ENCODE assay signal across 14 cellular contexts in the genomic region with DNA sequence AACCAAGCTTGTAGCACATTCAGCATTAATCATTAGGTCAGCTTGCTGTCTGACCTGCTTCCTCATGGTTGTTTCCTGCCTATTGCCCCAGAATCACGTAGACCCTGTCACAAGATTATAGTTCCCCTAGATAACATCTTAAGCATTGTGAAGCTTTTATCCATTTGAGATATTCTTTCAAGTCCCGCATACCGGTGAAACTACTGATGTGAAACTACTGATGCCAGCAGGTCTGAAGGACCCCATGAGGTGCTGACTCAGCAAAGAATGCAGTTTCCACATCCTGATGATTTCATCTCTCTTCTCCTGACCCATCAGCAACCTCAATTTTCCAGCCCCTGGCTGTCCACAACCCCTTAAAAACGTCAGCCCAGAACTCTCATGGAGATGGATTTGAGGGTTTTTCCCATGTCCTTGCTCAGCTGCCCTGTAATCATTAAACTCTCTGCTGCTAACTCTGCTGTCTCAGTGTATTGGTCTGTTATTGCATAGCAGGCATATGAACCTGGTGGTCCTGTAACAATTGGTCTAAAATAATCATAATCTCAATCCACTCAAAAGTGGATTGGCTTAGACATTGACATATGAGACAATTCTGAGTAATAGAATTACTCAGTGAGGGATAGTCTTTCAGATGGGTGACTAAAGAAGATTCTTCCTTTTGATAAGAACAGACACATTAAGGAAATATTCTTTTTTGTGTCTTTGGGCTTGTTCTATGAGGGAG. TPM values are rescaled to one million over a fixed set of nuclear protein-coding genes. Genes with fewer than 3 reads are reported as not detected.
DNase-seq lines count a peak whose midpoint lies in the region; ATAC-seq and TF ChIP-seq lines count a peak whose summit lies in the region.
"Had no signal": no experiment of that assay in that cellular context is flagged by ENCODE, and none has a peak within 500 bp of the region (broad histone marks: within the 10 kb centered on the region; RNA-seq: fewer than 3 reads in every experiment).

No MANE protein-coding gene starts in this region.

- H3K4me3 Mint-ChIP-seq in HFFc6, result peak overlapping the region; percentile 75
- no peak overlapping the region for H3K4me3 Mint-ChIP-seq in stimulated activated naive B cell treated with anti-CD40 and anti-IgM and Interleukin-4, amounts not matched to agents 10 μg/mL and 1 μg/mL and 100 μg/mL, for 72 hours
- H3K4me3 Mint-ChIP-seq: CD14-positive monocyte; central memory CD8-positive, alpha-beta T cell had no signal

- H3K27ac Mint-ChIP-seq in HFFc6, result peak overlapping the region; percentile 94
- H3K27ac Mint-ChIP-seq in stimulated activated naive B cell treated with anti-CD40 and anti-IgM and Interleukin-4, amounts not matched to agents 10 μg/mL and 1 μg/mL and 100 μg/mL, for 72 hours, result no peak overlapping the region

- no peaks in the 10 kb centered on the region for H3K27me3 ChIP-seq in kidney epithelial cell (ENCODE audit: control insufficient read depth, insufficient read depth, low read length)

- H3K27me3 Mint-ChIP-seq in HFFc6 (ENCODE audit: insufficient read depth), result no peaks in the 10 kb centered on the region
- H3K27me3 Mint-ChIP-seq in stimulated activated naive B cell treated with anti-CD40 and anti-IgM and Interleukin-4, amounts not matched to agents 10 μg/mL and 1 μg/mL and 100 μg/mL, for 72 hours, result no peaks in the 10 kb centered on the region
- H3K27me3 Mint-ChIP-seq: central memory CD8-positive, alpha-beta T cell had no signal

- no peak overlapping the region for H3K4me3 ChIP-seq in AG10803 (ENCODE audit: low read length)
- no peak overlapping the region for H3K4me3 ChIP-seq in kidney epithelial cell (ENCODE audit: low read depth, low read length)

- no peak for ATAC-seq in GM18511 (IDR thresholded peaks at IDR 0.05; ENCODE audit: unreplicated experiment)
- ATAC-seq in stimulated activated naive B cell treated with anti-CD40 and anti-IgM and Interleukin-4, amounts not matched to agents 10 μg/mL and 1 μg/mL and 100 μg/mL, for 72 hours (replicated peaks), result no peak
- no peak for ATAC-seq in GM19324 (IDR thresholded peaks at IDR 0.05; ENCODE audit: low FRiP score, unreplicated experiment)
- ATAC-seq: left colon had no signal

- in situ Hi-C loops in GM13976 (cut with MboI; ENCODE audit: low sequenced_read_pairs, unreplicated experiment), result no loop called here

- H3K36me3 Mint-ChIP-seq in HFFc6 (ENCODE audit: low read depth), result peaks cover 22% of the 10 kb centered on the region
- H3K36me3 Mint-ChIP-seq in stimulated activated naive B cell treated with anti-CD40 and anti-IgM and Interleukin-4, amounts not matched to agents 10 μg/mL and 1 μg/mL and 100 μg/mL, for 72 hours, result peaks cover 35 to 42% of the 10 kb centered on the region in 2 donors

- peak; percentile 58 for DNase-seq in AG10803 (ENCODE audit: low read depth)
- peak; percentile 87 for DNase-seq in HFFc6
- DNase-seq in amniotic epithelial cell (ENCODE audit: low read depth), result peak; percentile 89
- peak; percentile 82 for DNase-seq in kidney epithelial cell (ENCODE audit: low read depth)
- no peak for DNase-seq in GM13976 (ENCODE audit: low spot score)
- DNase-seq in stimulated activated naive B cell treated with anti-CD40 and anti-IgM and Interleukin-4, amounts not matched to agents 10 μg/mL and 1 μg/mL and 100 μg/mL, for 72 hours, result no peak
- DNase-seq: GF-D8; left colon; NCI-H187; stimulated activated CD4-positive, alpha-beta T cell treated with anti-CD3 and anti-CD28 coated beads, Interleukin-12 subunit alpha, Interleukin-12 subunit beta, amount 100 ng/mL, for 4 hours had no signal

- peaks cover 5% of the 10 kb centered on the region for H3K9me3 Mint-ChIP-seq in HFFc6
- H3K9me3 Mint-ChIP-seq in stimulated activated naive B cell treated with anti-CD40 and anti-IgM and Interleukin-4, amounts not matched to agents 10 μg/mL and 1 μg/mL and 100 μg/mL, for 72 hours, result peaks cover 0 to 2% of the 10 kb centered on the region in 2 donors
- H3K9me3 Mint-ChIP-seq: central memory CD8-positive, alpha-beta T cell had no signal

- no peaks in the 10 kb centered on the region for H3K36me3 ChIP-seq in kidney epithelial cell (ENCODE audit: control insufficient read depth, insufficient read depth, low read length)

- peaks cover 56% of the 10 kb centered on the region for H3K4me1 Mint-ChIP-seq in HFFc6 (ENCODE audit: low read depth)
- peaks cover 2 to 9% of the 10 kb centered on the region in 2 donors for H3K4me1 Mint-ChIP-seq in stimulated activated naive B cell treated with anti-CD40 and anti-IgM and Interleukin-4, amounts not matched to agents 10 μg/mL and 1 μg/mL and 100 μg/mL, for 72 hours
- H3K4me1 Mint-ChIP-seq: central memory CD8-positive, alpha-beta T cell had no signal

- no peak for TF ChIP-seq CTCF in AG10803 (conservative IDR thresholded peaks at IDR 0.05; ENCODE audit: low read length)
- TF ChIP-seq CTCF in HFFc6 (IDR thresholded peaks at IDR 0.05), result no peak
- no peak for TF ChIP-seq CTCF in kidney epithelial cell (IDR thresholded peaks at IDR 0.05; ENCODE audit: insufficient read depth, low read length, poor library complexity, severe bottlenecking)
- no peak for TF ChIP-seq CTCF in GM13976 (IDR thresholded peaks at IDR 0.05; ENCODE audit: borderline replicate concordance, control extremely low read depth, extremely low read depth, insufficient read depth, missing control alignments)

RNA-seq across cellular contexts. Expression of gene UBA6, which starts 26.3 kb away (rescaled TPM):
- total RNA-seq in HFFc6 (2021; fragmentation: NEBNext Ultra II Directional; extraction: Animal tissue kit (Norgen Biotek cat#: 25700)), result 100 to 1,000 TPM in 2 of 6 experiments, 10 to 100 TPM in 4; 84.7 to 137 (median 94.7) TPM
- total RNA-seq in kidney epithelial cell, result 80.3 and 146 TPM in 2 replicates

RNA-seq across cellular contexts. Expression of gene GNRHR, which starts 26.9 kb away (rescaled TPM):
- not detected for total RNA-seq in HFFc6 (2021; fragmentation: NEBNext Ultra II Directional; extraction: Animal tissue kit (Norgen Biotek cat#: 25700))
- not detected in 2 replicates for total RNA-seq in kidney epithelial cell
- total RNA-seq: left colon had no signal

Comparison
In these comparisons a context has a peak if more than half of its experiments do, and no peak if none do; other contexts are left out.
1. DNase-seq: peak in AG10803 (single experiment), HFFc6 (single experiment), amniotic epithelial cell (single experiment) and kidney epithelial cell (single experiment); none in GM13976 (single experiment) and stimulated activated naive B cell treated with anti-CD40 and anti-IgM and Interleukin-4, amounts not matched to agents 10 μg/mL and 1 μg/mL and 100 μg/mL, for 72 hours (single experiment).